Comparison of ENCODE assay signal across 8 cellular contexts in the genomic region with DNA sequence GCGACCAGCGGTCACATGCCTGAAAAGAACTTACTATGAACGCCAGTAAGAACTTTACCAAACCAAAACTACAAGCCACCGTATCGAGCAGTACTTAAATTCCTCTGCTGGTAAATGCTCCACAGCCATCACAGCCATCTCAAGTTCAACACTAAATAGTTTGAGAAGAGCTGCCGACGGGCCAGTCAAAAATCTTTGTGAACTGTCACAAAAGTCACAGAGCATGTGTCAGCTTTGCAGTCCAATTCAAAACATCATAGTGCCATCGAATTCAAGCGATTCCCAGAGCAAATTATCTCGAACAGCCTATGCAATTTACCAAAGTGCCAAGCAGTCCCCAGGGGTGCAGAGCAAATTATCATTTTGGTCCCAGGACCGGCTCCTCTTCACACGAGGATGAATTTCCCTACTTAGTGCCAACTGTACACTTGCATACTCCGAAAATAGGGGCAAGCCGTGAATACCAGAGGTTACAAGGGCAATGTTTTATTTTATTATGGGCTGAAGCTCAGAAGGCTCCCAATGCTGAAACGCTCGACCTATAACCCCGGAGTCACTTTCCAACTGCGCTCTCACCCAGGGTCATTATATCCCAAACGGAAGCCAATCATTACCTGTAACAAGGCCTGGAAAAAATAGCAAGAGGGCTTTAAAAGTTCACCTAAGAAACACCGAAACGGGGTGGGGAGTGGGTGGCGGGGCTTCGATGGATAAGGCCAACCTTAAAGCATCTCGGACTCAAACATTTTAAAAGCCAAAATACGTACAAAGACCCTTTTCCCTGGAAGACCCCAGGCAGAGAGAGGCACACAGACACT. TPM values are rescaled to one million over a fixed set of nuclear protein-coding genes. Genes with fewer than 3 reads are reported as not detected.
DNase-seq lines count a peak whose midpoint lies in the region; TF ChIP-seq lines count a peak whose summit lies in the region.

No MANE protein-coding gene starts in this region.

- peaks cover 0 to under 1% (median 0%) of the 10 kb centered on the region in 5 donors for H3K9me3 Mint-ChIP-seq in CD8-positive, alpha-beta memory T cell
- no peaks in the 10 kb centered on the region for H3K9me3 Mint-ChIP-seq in activated CD4-positive, alpha-beta memory T cell treated with anti-CD3 and anti-CD28 coated beads for 36 hours

- H3K27ac Mint-ChIP-seq in CD8-positive, alpha-beta memory T cell = peak overlapping the region in 1 of 8 donors; percentile 27
- peak overlapping the region; percentile 8 for H3K27ac Mint-ChIP-seq in activated CD4-positive, alpha-beta memory T cell treated with anti-CD3 and anti-CD28 coated beads for 36 hours

- H3K4me1 Mint-ChIP-seq in CD8-positive, alpha-beta memory T cell = peaks cover 15 to 25% (median 22%) of the 10 kb centered on the region in 3 donors
- H3K4me1 Mint-ChIP-seq in activated CD4-positive, alpha-beta memory T cell treated with anti-CD3 and anti-CD28 coated beads for 36 hours (ENCODE audit: low read depth) = peaks cover 13% of the 10 kb centered on the region

- CTCF ChIA-PET in CD8-positive, alpha-beta memory T cell (lab: Charles Lee) = no interaction called here
- CTCF ChIA-PET in activated CD4-positive, alpha-beta memory T cell treated with anti-CD3 and anti-CD28 coated beads for 36 hours (lab: Charles Lee) = interaction anchor here (1.2 to 1.4 kb wide), 2 partner anchors 62 to 91 kb away, joined by 3 to 4 read pairs; a partner anchor contains a TSS

- H3K9me3 ChIP-seq in CD8-positive, alpha-beta memory T cell (ENCODE audit: low read length) = no peaks in the 10 kb centered on the region

- POLR2A ChIA-PET in CD8-positive, alpha-beta memory T cell (lab: Charles Lee) = no interaction called here
- POLR2A ChIA-PET in activated CD4-positive, alpha-beta memory T cell treated with anti-CD3 and anti-CD28 coated beads for 36 hours (lab: Charles Lee) = interaction anchor here (0.8 kb wide), 1 partner anchor 11 kb away, joined by 3 read pairs; no protein-coding TSS in a partner anchor

- peaks cover 21% of the 10 kb centered on the region for H3K4me1 ChIP-seq in CD8-positive, alpha-beta memory T cell (ENCODE audit: insufficient read depth, low read length)

- TF ChIP-seq CTCF in fibroblast of the aortic adventitia (IDR thresholded peaks at IDR 0.05; ENCODE audit: insufficient read depth, low read length) = no peak

- intact Hi-C loops in activated CD4-positive, alpha-beta memory T cell treated with anti-CD3 and anti-CD28 coated beads for 36 hours (cut with micrococcal nuclease) = loop anchor here (2.0 to 10.0 kb wide), 2 partner anchors 69 to 191 kb away; a partner anchor contains a TSS

- DNase-seq in CD8-positive, alpha-beta memory T cell = peak in 1 of 5 donors; percentile 7
- DNase-seq in HT1080 (ENCODE audit: low read depth) = peak; percentile 30
- DNase-seq in activated CD4-positive, alpha-beta memory T cell treated with anti-CD3 and anti-CD28 coated beads for 36 hours = no peak
- DNase-seq in fibroblast of the aortic adventitia (ENCODE audit: low read depth) = peak; percentile 73
- peak; percentile 24 for DNase-seq in occipital lobe (lab: John Stamatoyannopoulos, UW)
- no peak for DNase-seq in GDM1 (lab: John Stamatoyannopoulos, UW)
- DNase-seq in stimulated activated CD8-positive, alpha-beta memory T cell treated with anti-CD3 and anti-CD28 coated beads, Interleukin-4, amount 100 ng/mL, for 48 hours = no peak
- DNase-seq in A172 (ENCODE audit: low spot score) = no peak

- H3K27me3 ChIP-seq in CD8-positive, alpha-beta memory T cell (ENCODE audit: insufficient read depth, low read length, poor library complexity, severe bottlenecking) = no peaks in the 10 kb centered on the region

- H3K27me3 Mint-ChIP-seq in CD8-positive, alpha-beta memory T cell = peaks cover 32 to 54% of the 10 kb centered on the region in 2 donors
- H3K27me3 Mint-ChIP-seq in activated CD4-positive, alpha-beta memory T cell treated with anti-CD3 and anti-CD28 coated beads for 36 hours = peaks cover 24% of the 10 kb centered on the region

- H3K36me3 Mint-ChIP-seq in CD8-positive, alpha-beta memory T cell = no peaks in the 10 kb centered on the region
- no peaks in the 10 kb centered on the region for H3K36me3 Mint-ChIP-seq in activated CD4-positive, alpha-beta memory T cell treated with anti-CD3 and anti-CD28 coated beads for 36 hours

- H3K27ac ChIP-seq in CD8-positive, alpha-beta memory T cell (ENCODE audit: low read depth, low read length) = peak overlapping the region; percentile 3

- peak overlapping the region; percentile 72 for H3K4me3 ChIP-seq in CD8-positive, alpha-beta memory T cell (ENCODE audit: low read length)
- peak overlapping the region; percentile 98 for H3K4me3 ChIP-seq in fibroblast of the aortic adventitia (ENCODE audit: low read depth, low read length)

- H3K4me3 Mint-ChIP-seq in CD8-positive, alpha-beta memory T cell = peak overlapping the region; percentile 58 to 90 (median 82)
- peak overlapping the region; percentile 83 for H3K4me3 Mint-ChIP-seq in activated CD4-positive, alpha-beta memory T cell treated with anti-CD3 and anti-CD28 coated beads for 36 hours

- H3K36me3 ChIP-seq in CD8-positive, alpha-beta memory T cell (ENCODE audit: insufficient read depth, low read length) = no peaks in the 10 kb centered on the region

RNA-seq across cellular contexts. Expression of a gene that starts 1.1 kb away (rescaled TPM):
- total RNA-seq in CD8-positive, alpha-beta memory T cell = 1 to 10 TPM in 1 of 2 experiments, under 1 TPM in 1; 0.94 to 2.4 TPM
- polyA plus RNA-seq in CD8-positive, alpha-beta memory T cell = 0.12 TPM
- total RNA-seq in HT1080 (2014; rRNA removed; shearing (Covaris generic)) = 21.2 and 22.4 TPM in 2 replicates
- polyA plus RNA-seq in HT1080 (2015; cell fraction: cytosol; rRNA removed) = 7.8 and 9.7 TPM in 2 replicates
- 20.2 and 22.9 TPM in 2 replicates for polyA plus RNA-seq in HT1080 (2015; cell fraction: nucleus; rRNA removed)
- total RNA-seq in activated CD4-positive, alpha-beta memory T cell treated with anti-CD3 and anti-CD28 coated beads for 36 hours = 1 to 10 TPM; 2.5 to 2.6 TPM
- total RNA-seq in fibroblast of the aortic adventitia (ENCODE audit: low replicate concordance) (44.2 and 116 TPM in 2 replicates), occipital lobe (95.3 TPM)
- total RNA-seq in A172 (2014; rRNA removed; shearing (Covaris generic)) = 8.3 and 12.0 TPM in 2 replicates

Comparison
In these comparisons a context has a peak if more than half of its experiments do, and no peak if none do; other contexts are left out.
1. DNase-seq: peak in HT1080 (single experiment), fibroblast of the aortic adventitia (single experiment) and occipital lobe (single experiment); none in activated CD4-positive, alpha-beta memory T cell treated with anti-CD3 and anti-CD28 coated beads for 36 hours (single experiment), GDM1 (single experiment), stimulated activated CD8-positive, alpha-beta memory T cell treated with anti-CD3 and anti-CD28 coated beads, Interleukin-4, amount 100 ng/mL, for 48 hours (single experiment) and A172 (single experiment).